ENCODE assay signal across 20 cellular contexts in the genomic region with DNA sequence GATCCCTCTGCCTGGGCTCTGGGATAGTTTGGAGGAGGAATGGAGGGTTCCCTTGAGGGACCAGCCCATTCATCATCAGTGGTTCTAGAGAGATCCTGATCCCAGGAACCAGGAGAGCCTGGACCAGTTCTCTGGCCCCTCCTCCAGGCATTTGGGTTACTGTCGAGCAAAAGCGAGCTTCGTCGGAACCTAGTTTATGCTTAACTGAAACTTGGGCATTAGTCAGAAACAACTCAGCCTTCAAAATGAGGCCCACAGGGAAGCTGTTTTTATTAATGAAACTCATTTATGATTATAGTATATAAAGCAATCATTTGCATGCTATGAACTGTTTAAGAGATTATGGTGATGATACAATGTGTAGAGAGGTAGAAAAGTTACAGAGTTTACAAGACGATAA.
A peak's percentile ranks its signal among the peaks of the same experiment; 100 is the strongest.
DNase-seq lines count a peak whose midpoint lies in the region; ATAC-seq and TF ChIP-seq lines count a peak whose summit lies in the region.
"Had no signal": no experiment of that assay in that cellular context is flagged by ENCODE, and none has a peak within 500 bp of the region (broad histone marks: within the 10 kb centered on the region; RNA-seq: fewer than 3 reads in every experiment).

No MANE protein-coding gene starts in this region.

- CTCF ChIA-PET in CD4-positive, alpha-beta T cell (lab: Charles Lee) = no interaction called here
- CTCF ChIA-PET in activated CD8-positive, alpha-beta T cell treated with anti-CD3 and anti-CD28 coated beads for 36 hours (lab: Charles Lee) = interaction anchor here (1.0 to 1.6 kb wide), 5 partner anchors 9 to 13 kb away, joined by 3 to 5 read pairs (median 3); no protein-coding TSS in a partner anchor
- CTCF ChIA-PET in GM10248 (lab: Yijun Ruan, JAX) = interaction anchor here (0.9 to 1.6 kb wide), 4 partner anchors 9 to 637 kb away, joined by 3 to 4 read pairs (median 3); no protein-coding TSS in a partner anchor

- ATAC-seq in CD4-positive, alpha-beta T cell (ENCODE audit: poor library complexity) = no peak
- peak; percentile 21 for ATAC-seq in activated CD8-positive, alpha-beta T cell treated with anti-CD3 and anti-CD28 coated beads for 36 hours
- ATAC-seq in HG02884 (IDR thresholded peaks at IDR 0.05; ENCODE audit: unreplicated experiment) = no peak
- ATAC-seq in effector memory CD8-positive, alpha-beta T cell (replicated peaks) = no peak
- ATAC-seq: lower lobe of right lung; stimulated activated naive B cell treated with anti-CD40 and anti-IgM and Interleukin-4, amounts not matched to agents 10 μg/mL and 1 μg/mL and 100 μg/mL, for 72 hours had no signal

- no peak for TF ChIP-seq EP300 in esophagus muscularis mucosa (IDR thresholded peaks at IDR 0.05)

- intact Hi-C loops in activated CD4-positive, alpha-beta T cell treated with anti-CD3 and anti-CD28 coated beads, Interleukin-2, amount 10 ng/mL, durations not matched to agents 24 days and 14 days (cut with micrococcal nuclease) = loop anchor here (2.0 kb wide), 1 partner anchor 26 kb away; no protein-coding TSS in a partner anchor
- intact Hi-C loops in CD4-positive, alpha-beta T cell (cut with DNase I, micrococcal nuclease) = no loop called here
- intact Hi-C loops in activated CD8-positive, alpha-beta T cell treated with anti-CD3 and anti-CD28 coated beads for 36 hours (cut with micrococcal nuclease) = no loop called here
- intact Hi-C loops in esophagus muscularis mucosa (cut with DNase I) = no loop called here

- peaks cover 79% of the 10 kb centered on the region for H3K4me1 Mint-ChIP-seq in activated CD4-positive, alpha-beta T cell treated with anti-CD3 and anti-CD28 coated beads, Interleukin-2, amount 10 ng/mL, durations not matched to agents 24 days and 14 days
- H3K4me1 Mint-ChIP-seq in CD4-positive, alpha-beta T cell (ENCODE audit: low read depth) = peaks cover 59% of the 10 kb centered on the region
- H3K4me1 Mint-ChIP-seq in activated CD8-positive, alpha-beta T cell treated with anti-CD3 and anti-CD28 coated beads for 36 hours (ENCODE audit: low read depth) = peaks cover 80% of the 10 kb centered on the region
- peaks cover 9% of the 10 kb centered on the region in 2 donors for H3K4me1 Mint-ChIP-seq in effector memory CD8-positive, alpha-beta T cell (ENCODE audit: low read depth in 2 of 2)

- POLR2A ChIA-PET in CD4-positive, alpha-beta T cell (lab: Charles Lee) = interaction anchor here (0.8 kb wide), 1 partner anchor 11 kb away, joined by 3 read pairs; no protein-coding TSS in a partner anchor
- POLR2A ChIA-PET in activated CD8-positive, alpha-beta T cell treated with anti-CD3 and anti-CD28 coated beads for 36 hours (lab: Charles Lee) = interaction anchor here (0.9 to 1.6 kb wide), 7 partner anchors 11 to 104 kb away, joined by 3 to 8 read pairs (median 5); a partner anchor contains a TSS
- POLR2A ChIA-PET in GM10248 (lab: Yijun Ruan, JAX) = no interaction called here

- no peaks in the 10 kb centered on the region for H3K9me3 ChIP-seq in CD4-positive, alpha-beta T cell (ENCODE audit: control insufficient read depth, low read length)
- H3K9me3 ChIP-seq in esophagus muscularis mucosa = no peaks in the 10 kb centered on the region
- H3K9me3 ChIP-seq: lower lobe of right lung had no signal

- WGBS in esophagus muscularis mucosa = 48% methylated on average over 5 of the region's 5 CpGs

- H3K4me1 ChIP-seq in esophagus muscularis mucosa = peaks cover 0 to 9% (median 7%) of the 10 kb centered on the region in 4 donors
- H3K4me1 ChIP-seq: lower lobe of right lung, parathyroid adenoma had no signal

- H3K27me3 ChIP-seq in CD4-positive, alpha-beta T cell (ENCODE audit: control insufficient read depth, insufficient read depth, low read length) = no peaks in the 10 kb centered on the region
- H3K27me3 ChIP-seq in esophagus muscularis mucosa = no peaks in the 10 kb centered on the region

- no peak overlapping the region for H3K27ac ChIP-seq in CD4-positive, alpha-beta T cell (ENCODE audit: low read depth, low read length)
- H3K27ac ChIP-seq in esophagus muscularis mucosa (replicated peaks in 1 of 4) = no peak overlapping the region
- H3K27ac ChIP-seq: HL-60, lower lobe of right lung, parathyroid adenoma had no signal

- TF ChIP-seq POLR2A in esophagus muscularis mucosa (IDR thresholded peaks at IDR 0.05; ENCODE audit: low read depth) = no peak

- H3K4me3 Mint-ChIP-seq in activated CD4-positive, alpha-beta T cell treated with anti-CD3 and anti-CD28 coated beads, Interleukin-2, amount 10 ng/mL, durations not matched to agents 24 days and 14 days = peak overlapping the region; percentile 75
- H3K4me3 Mint-ChIP-seq in CD4-positive, alpha-beta T cell = no peak overlapping the region
- H3K4me3 Mint-ChIP-seq in activated CD8-positive, alpha-beta T cell treated with anti-CD3 and anti-CD28 coated beads for 36 hours = no peak overlapping the region
- no peak overlapping the region for H3K4me3 Mint-ChIP-seq in effector memory CD8-positive, alpha-beta T cell
- H3K4me3 Mint-ChIP-seq: H9; stimulated activated naive B cell treated with anti-CD40 and anti-IgM and Interleukin-4, amounts not matched to agents 10 μg/mL and 1 μg/mL and 100 μg/mL, for 72 hours had no signal

- no peak for TF ChIP-seq CTCF in CD4-positive, alpha-beta T cell (IDR thresholded peaks at IDR 0.05)
- TF ChIP-seq CTCF in activated CD8-positive, alpha-beta T cell treated with anti-CD3 and anti-CD28 coated beads for 36 hours (IDR thresholded peaks at IDR 0.05) = no peak
- no peak for TF ChIP-seq CTCF in esophagus muscularis mucosa (IDR thresholded peaks at IDR 0.05)
- TF ChIP-seq CTCF in GM10248 (IDR thresholded peaks at IDR 0.05; ENCODE audit: control extremely low read depth, extremely low read depth, low read depth, missing control alignments) = no peak

- H3K27me3 Mint-ChIP-seq in activated CD4-positive, alpha-beta T cell treated with anti-CD3 and anti-CD28 coated beads, Interleukin-2, amount 10 ng/mL, durations not matched to agents 24 days and 14 days = no peaks in the 10 kb centered on the region
- no peaks in the 10 kb centered on the region for H3K27me3 Mint-ChIP-seq in CD4-positive, alpha-beta T cell
- no peaks in the 10 kb centered on the region for H3K27me3 Mint-ChIP-seq in activated CD8-positive, alpha-beta T cell treated with anti-CD3 and anti-CD28 coated beads for 36 hours
- H3K27me3 Mint-ChIP-seq in effector memory CD8-positive, alpha-beta T cell = peaks cover 5 to 9% of the 10 kb centered on the region in 2 donors

- peak overlapping the region; percentile 96 for H3K27ac Mint-ChIP-seq in activated CD4-positive, alpha-beta T cell treated with anti-CD3 and anti-CD28 coated beads, Interleukin-2, amount 10 ng/mL, durations not matched to agents 24 days and 14 days
- H3K27ac Mint-ChIP-seq in CD4-positive, alpha-beta T cell = peak overlapping the region; percentile 66
- peak overlapping the region; percentile 95 for H3K27ac Mint-ChIP-seq in activated CD8-positive, alpha-beta T cell treated with anti-CD3 and anti-CD28 coated beads for 36 hours
- no peak overlapping the region for H3K27ac Mint-ChIP-seq in effector memory CD8-positive, alpha-beta T cell
- H3K27ac Mint-ChIP-seq: H9; stimulated activated naive B cell treated with anti-CD40 and anti-IgM and Interleukin-4, amounts not matched to agents 10 μg/mL and 1 μg/mL and 100 μg/mL, for 72 hours had no signal

- H3K36me3 Mint-ChIP-seq in activated CD4-positive, alpha-beta T cell treated with anti-CD3 and anti-CD28 coated beads, Interleukin-2, amount 10 ng/mL, durations not matched to agents 24 days and 14 days (ENCODE audit: low read depth) = no peaks in the 10 kb centered on the region
- no peaks in the 10 kb centered on the region for H3K36me3 Mint-ChIP-seq in CD4-positive, alpha-beta T cell (ENCODE audit: low read depth)
- H3K36me3 Mint-ChIP-seq in activated CD8-positive, alpha-beta T cell treated with anti-CD3 and anti-CD28 coated beads for 36 hours (ENCODE audit: low read depth) = no peaks in the 10 kb centered on the region
- no peaks in the 10 kb centered on the region for H3K36me3 Mint-ChIP-seq in effector memory CD8-positive, alpha-beta T cell (ENCODE audit: insufficient read depth)
- H3K36me3 Mint-ChIP-seq: stimulated activated naive B cell treated with anti-CD40 and anti-IgM and Interleukin-4, amounts not matched to agents 10 μg/mL and 1 μg/mL and 100 μg/mL, for 72 hours had no signal

- no peaks in the 10 kb centered on the region for H3K36me3 ChIP-seq in esophagus muscularis mucosa
- H3K36me3 ChIP-seq: lower lobe of right lung had no signal

- H3K9me3 Mint-ChIP-seq in activated CD4-positive, alpha-beta T cell treated with anti-CD3 and anti-CD28 coated beads, Interleukin-2, amount 10 ng/mL, durations not matched to agents 24 days and 14 days = peaks cover 4% of the 10 kb centered on the region
- H3K9me3 Mint-ChIP-seq in CD4-positive, alpha-beta T cell = no peaks in the 10 kb centered on the region
- H3K9me3 Mint-ChIP-seq in activated CD8-positive, alpha-beta T cell treated with anti-CD3 and anti-CD28 coated beads for 36 hours = no peaks in the 10 kb centered on the region
- no peaks in the 10 kb centered on the region for H3K9me3 Mint-ChIP-seq in effector memory CD8-positive, alpha-beta T cell
- H3K9me3 Mint-ChIP-seq: CD8-positive, alpha-beta memory T cell; H9; stimulated activated naive B cell treated with anti-CD40 and anti-IgM and Interleukin-4, amounts not matched to agents 10 μg/mL and 1 μg/mL and 100 μg/mL, for 72 hours had no signal

- peak; percentile 76 for DNase-seq in activated CD4-positive, alpha-beta T cell treated with anti-CD3 and anti-CD28 coated beads, Interleukin-2, amount 10 ng/mL, durations not matched to agents 24 days and 14 days
- DNase-seq in activated CD4-positive, alpha-beta T cell treated with anti-CD3 and anti-CD28 coated beads, Interleukin-2, amount 50 U/mL, for 1 hour = no peak
- no peak for DNase-seq in CD4-positive, alpha-beta T cell
- peak; percentile 43 for DNase-seq in activated CD8-positive, alpha-beta T cell treated with anti-CD3 and anti-CD28 coated beads for 36 hours
- peak; percentile 84 for DNase-seq in esophagus muscularis mucosa (ENCODE audit: extremely low spot score)
- no peak for DNase-seq in effector memory CD8-positive, alpha-beta T cell
- no peak for DNase-seq in GM10248 (ENCODE audit: extremely low spot score)
- DNase-seq: caudate nucleus; CD8-positive, alpha-beta memory T cell; effector CD4-positive, alpha-beta T cell; H9; head of caudate nucleus; lower lobe of right lung; NCI-H1048; NCI-H2081 treated with DMSO at 0.1 percent for 48 hours; NCI-H510A treated with DMSO at 0.1 percent for 48 hours; stimulated activated naive B cell treated with anti-CD40 and anti-IgM and Interleukin-4, amounts not matched to agents 10 μg/mL and 1 μg/mL and 100 μg/mL, for 72 hours had no signal

- no peak overlapping the region for H3K4me3 ChIP-seq in esophagus muscularis mucosa
- H3K4me3 ChIP-seq: lower lobe of right lung had no signal

Comparison
In these comparisons a context has a peak if more than half of its experiments do, and no peak if none do; other contexts are left out.
1. DNase-seq: peak in activated CD4-positive, alpha-beta T cell treated with anti-CD3 and anti-CD28 coated beads, Interleukin-2, amount 10 ng/mL, durations not matched to agents 24 days and 14 days (single experiment), activated CD8-positive, alpha-beta T cell treated with anti-CD3 and anti-CD28 coated beads for 36 hours (single experiment) and esophagus muscularis mucosa (single experiment); none in activated CD4-positive, alpha-beta T cell treated with anti-CD3 and anti-CD28 coated beads, Interleukin-2, amount 50 U/mL, for 1 hour (single experiment), CD4-positive, alpha-beta T cell (0 of 10), effector memory CD8-positive, alpha-beta T cell (0 of 3) and GM10248 (single experiment).
2. H3K27ac Mint-ChIP-seq: peak in activated CD4-positive, alpha-beta T cell treated with anti-CD3 and anti-CD28 coated beads, Interleukin-2, amount 10 ng/mL, durations not matched to agents 24 days and 14 days (single experiment), CD4-positive, alpha-beta T cell (single experiment) and activated CD8-positive, alpha-beta T cell treated with anti-CD3 and anti-CD28 coated beads for 36 hours (single experiment); none in effector memory CD8-positive, alpha-beta T cell (0 of 2).